37 cellular contexts compared by ENCODE assay signal in the genomic region with DNA sequence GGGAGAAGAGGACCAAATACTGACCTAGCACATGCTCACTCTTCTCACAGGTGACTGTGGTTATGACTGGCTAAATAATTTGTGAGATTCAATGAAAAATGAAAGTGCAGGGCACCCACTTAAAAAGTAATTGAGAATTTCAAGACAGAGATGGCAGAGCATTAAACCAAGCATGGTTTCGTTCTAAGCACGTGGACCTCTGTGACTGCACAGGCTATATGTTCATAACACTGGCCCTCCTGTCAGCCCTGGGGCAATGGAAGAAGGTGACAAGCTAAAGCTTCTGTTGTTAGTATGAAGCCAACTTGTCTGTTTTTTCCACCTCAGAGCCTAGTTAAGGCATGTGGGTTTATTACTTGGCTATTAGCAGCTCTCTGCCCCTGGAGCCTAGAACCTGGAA.
"Had no signal": no experiment of that assay in that cellular context is flagged by ENCODE, and none has a peak within 500 bp of the region (broad histone marks: within the 10 kb centered on the region; RNA-seq: fewer than 3 reads in every experiment).

No MANE protein-coding gene starts in this region.

- H3K9me3 Mint-ChIP-seq: activated B cell treated with CpG ODN at 0.5 μM for 24 hours; activated CD4-positive, alpha-beta memory T cell treated with anti-CD3 and anti-CD28 coated beads for 36 hours; activated CD8-positive, alpha-beta T cell treated with anti-CD3 and anti-CD28 coated beads for 36 hours; activated naive CD4-positive, alpha-beta T cell treated with anti-CD3 and anti-CD28 coated beads for 36 hours; activated naive CD4-positive, alpha-beta T cell treated with anti-CD3 and anti-CD28 coated beads, Interleukin-2, amount 50 U/mL, for 72 hours; activated T-cell treated with anti-CD3 and anti-CD28 coated beads, Interleukin-2, amount 50 U/mL, for 4 hours; activated T-helper 17 cell treated with anti-CD3 and anti-CD28 coated beads, Interleukin-2, amount 50 U/mL, for 72 hours; central memory CD8-positive, alpha-beta T cell; T-helper 1 cell treated with Interleukin-12 subunit alpha and Interleukin-12 subunit beta and Interleukin-4 antibody, amounts not matched to agents 30 μg/mL and 1 μg/mL, for 36 hours had no signal

- H3K27ac Mint-ChIP-seq: activated B cell treated with CpG ODN at 0.5 μM for 24 hours; activated CD4-positive, alpha-beta memory T cell treated with anti-CD3 and anti-CD28 coated beads for 36 hours; activated CD4-positive, alpha-beta T cell treated with anti-CD3 and anti-CD28 coated beads, Interleukin-2, amount 10 ng/mL, durations not matched to agents 24 days and 14 days; activated CD8-positive, alpha-beta T cell treated with anti-CD3 and anti-CD28 coated beads for 36 hours; activated naive CD4-positive, alpha-beta T cell treated with anti-CD3 and anti-CD28 coated beads for 36 hours; activated naive CD4-positive, alpha-beta T cell treated with anti-CD3 and anti-CD28 coated beads, Interleukin-2, amount 50 U/mL, for 72 hours; activated naive CD8-positive, alpha-beta T cell treated with anti-CD3 and anti-CD28 coated beads for 36 hours; activated T-cell treated with anti-CD3 and anti-CD28 coated beads, Interleukin-2, amount 50 U/mL, for 72 hours; activated T-helper 1 cell treated with anti-CD3 and anti-CD28 coated beads, Interleukin-12 subunit alpha, Interleukin-12 subunit beta, Interleukin-2, Interleukin-4 antibody, amounts not matched to agents 30 ng/mL and 10 ng/mL and 1 ng/mL, durations not matched to agents 14 hours and 24 hours and 36 hours; activated T-helper 17 cell treated with anti-CD3 and anti-CD28 coated beads, Interleukin-2, amount 50 U/mL, for 72 hours; brain; T-helper 1 cell treated with Interleukin-12 subunit alpha and Interleukin-12 subunit beta and Interleukin-4 antibody, amounts not matched to agents 30 μg/mL and 1 μg/mL, for 36 hours; T-helper 2 cell treated with Interferon-gamma antibody and Interleukin-4, amounts not matched to agents 5 μg/mL and 100 μg/mL, for 36 hours had no signal

- H3K4me3 ChIP-seq: adrenal gland, cardiac muscle cell had no signal

- H3K27me3 Mint-ChIP-seq: activated B cell treated with CpG ODN at 0.5 μM for 24 hours; activated CD4-positive, alpha-beta memory T cell treated with anti-CD3 and anti-CD28 coated beads for 36 hours; activated CD8-positive, alpha-beta T cell treated with anti-CD3 and anti-CD28 coated beads for 36 hours; activated naive CD8-positive, alpha-beta T cell treated with anti-CD3 and anti-CD28 coated beads for 36 hours; activated T-helper 17 cell treated with anti-CD3 and anti-CD28 coated beads, Interleukin-2, amount 50 U/mL, for 72 hours; central memory CD8-positive, alpha-beta T cell had no signal

- H3K4me1 Mint-ChIP-seq: activated B cell treated with CpG ODN at 0.5 μM for 24 hours; activated CD4-positive, alpha-beta T cell treated with anti-CD3 and anti-CD28 coated beads, Interleukin-2, amount 10 ng/mL, durations not matched to agents 24 days and 14 days; activated T-helper 17 cell treated with anti-CD3 and anti-CD28 coated beads, Interleukin-2, amount 50 U/mL, for 72 hours; brain; central memory CD8-positive, alpha-beta T cell had no signal

- H3K4me1 ChIP-seq: adrenal gland had no signal

- H3K9me3 ChIP-seq: adrenal gland had no signal

- FAIRE-seq: bronchial epithelial cell, TTC549 had no signal

- H3K27ac ChIP-seq: adrenal gland, cardiac muscle cell, VCaP had no signal

- DNase-seq: activated B cell treated with CpG ODN at 0.5 μM for 24 hours; activated CD4-positive, alpha-beta memory T cell treated with anti-CD3 and anti-CD28 coated beads for 36 hours; activated CD4-positive, alpha-beta T cell treated with anti-CD3 and anti-CD28 coated beads for 4 hours; activated CD4-positive, alpha-beta T cell treated with anti-CD3 and anti-CD28 coated beads, Interleukin-2, amount 10 ng/mL, durations not matched to agents 24 days and 14 days; activated CD4-positive, alpha-beta T cell treated with anti-CD3 and anti-CD28 coated beads, Interleukin-2, amount 50 U/mL, for 1 hour; activated CD4-positive, alpha-beta T cell treated with anti-CD3 and anti-CD28 coated beads, Interleukin-2, amount 50 U/mL, for 4 hours; activated CD4-positive, CD25-positive, alpha-beta regulatory T cell treated with anti-CD3 and anti-CD28 coated beads, Interleukin-2, amount 50 U/mL, for 72 hours; activated CD8-positive, alpha-beta memory T cell treated with anti-CD3 and anti-CD28 coated beads, Interleukin-2, amount 50 U/mL, for 4 hours; activated CD8-positive, alpha-beta T cell treated with anti-CD3 and anti-CD28 coated beads for 36 hours; activated effector memory CD4-positive, alpha-beta T cell treated with anti-CD3 and anti-CD28 coated beads, Interleukin-2, amount 50 U/mL, for 16 hours; activated gamma-delta T cell treated with Interleukin-2 at 50 U/mL for 16 hours; activated naive CD4-positive, alpha-beta T cell; activated naive CD4-positive, alpha-beta T cell treated with anti-CD3 and anti-CD28 coated beads for 36 hours; activated naive CD4-positive, alpha-beta T cell treated with anti-CD3 and anti-CD28 coated beads, Interleukin-2, amount 50 U/mL, for 16 hours; activated naive CD8-positive, alpha-beta T cell treated with anti-CD3 and anti-CD28 coated beads for 36 hours; activated T-cell treated with anti-CD3 and anti-CD28 coated beads for 4 hours; activated T-cell treated with anti-CD3 and anti-CD28 coated beads, Interleukin-2, amount 50 U/mL, for 1 hour; activated T-cell treated with anti-CD3 and anti-CD28 coated beads, Interleukin-2, amount 50 U/mL, for 4 hours; activated T-cell treated with anti-CD3 and anti-CD28 coated beads, Interleukin-2, amount 50 U/mL, for 72 hours; adrenal gland; amniotic stem cell; aorta; caudate nucleus; cerebellar nuclear complex; T-helper 2 cell; T-helper 9 cell had no signal

- H3K4me3 Mint-ChIP-seq: activated B cell treated with CpG ODN at 0.5 μM for 24 hours; activated CD4-positive, alpha-beta memory T cell treated with anti-CD3 and anti-CD28 coated beads for 36 hours; activated CD4-positive, alpha-beta T cell treated with anti-CD3 and anti-CD28 coated beads, Interleukin-2, amount 10 ng/mL, durations not matched to agents 24 days and 14 days; activated CD8-positive, alpha-beta T cell treated with anti-CD3 and anti-CD28 coated beads for 36 hours; activated naive CD4-positive, alpha-beta T cell treated with anti-CD3 and anti-CD28 coated beads for 36 hours; activated naive CD8-positive, alpha-beta T cell treated with anti-CD3 and anti-CD28 coated beads for 36 hours; activated T-cell treated with anti-CD3 and anti-CD28 coated beads, Interleukin-2, amount 50 U/mL, for 4 hours; activated T-cell treated with anti-CD3 and anti-CD28 coated beads, Interleukin-2, amount 50 U/mL, for 72 hours; activated T-helper 1 cell treated with anti-CD3 and anti-CD28 coated beads, Interleukin-12 subunit alpha, Interleukin-12 subunit beta, Interleukin-2, Interleukin-4 antibody, amounts not matched to agents 30 ng/mL and 10 ng/mL and 1 ng/mL, durations not matched to agents 14 hours and 24 hours and 36 hours; activated T-helper 17 cell treated with anti-CD3 and anti-CD28 coated beads, Interleukin-2, amount 50 U/mL, for 72 hours; brain; central memory CD8-positive, alpha-beta T cell; T-helper 1 cell treated with Interleukin-12 subunit alpha and Interleukin-12 subunit beta and Interleukin-4 antibody, amounts not matched to agents 30 μg/mL and 1 μg/mL, for 36 hours; T-helper 2 cell treated with Interferon-gamma antibody and Interleukin-4, amounts not matched to agents 5 μg/mL and 100 μg/mL, for 36 hours had no signal

- H3K36me3 Mint-ChIP-seq: activated CD4-positive, alpha-beta memory T cell treated with anti-CD3 and anti-CD28 coated beads for 36 hours; activated naive CD8-positive, alpha-beta T cell treated with anti-CD3 and anti-CD28 coated beads for 36 hours; brain had no signal

- H3K27me3 ChIP-seq: adrenal gland, cardiac muscle cell had no signal

- H3K36me3 ChIP-seq: adrenal gland, cardiac muscle cell had no signal
